ENCODE assay signal across 14 cellular contexts in genomic region chr16:29011112-29011511, GRCh38. TPM values are rescaled to one million over a fixed set of nuclear protein-coding genes. Genes with fewer than 3 reads are reported as not detected.
DNase-seq lines count a peak whose midpoint lies in the region; ATAC-seq, FAIRE-seq and TF ChIP-seq lines count a peak whose summit lies in the region.
"Had no signal": no experiment of that assay in that cellular context is flagged by ENCODE, and none has a peak within 500 bp of the region (broad histone marks: within the 10 kb centered on the region; RNA-seq: fewer than 3 reads in every experiment).

No MANE protein-coding gene starts in this region.

- H3K27me3 Mint-ChIP-seq in activated T-cell treated with anti-CD3 and anti-CD28 coated beads, Interleukin-2, amount 50 U/mL, for 24 hours, result no peaks in the 10 kb centered on the region
- no peaks in the 10 kb centered on the region for H3K27me3 Mint-ChIP-seq in activated naive CD8-positive, alpha-beta T cell treated with anti-CD3 and anti-CD28 coated beads, Interleukin-2, amount 50 U/mL, for 24 hours
- peaks cover 16% of the 10 kb centered on the region for H3K27me3 Mint-ChIP-seq in nephron progenitor cell (ENCODE audit: low read depth, poor library complexity)
- H3K27me3 Mint-ChIP-seq: activated CD8-positive, alpha-beta memory T cell treated with anti-CD3 and anti-CD28 coated beads, Interleukin-2, amount 10 ng/mL, durations not matched to agents 7 days and 5 days had no signal

- H3K36me3 ChIP-seq in Karpas-422 (ENCODE audit: insufficient read depth, low read length), result no peaks in the 10 kb centered on the region
- H3K36me3 ChIP-seq: adrenal gland had no signal

- peaks cover 79% of the 10 kb centered on the region for H3K4me1 Mint-ChIP-seq in activated T-cell treated with anti-CD3 and anti-CD28 coated beads, Interleukin-2, amount 50 U/mL, for 24 hours (ENCODE audit: low read depth)
- peaks cover 73% of the 10 kb centered on the region for H3K4me1 Mint-ChIP-seq in activated naive CD8-positive, alpha-beta T cell treated with anti-CD3 and anti-CD28 coated beads, Interleukin-2, amount 50 U/mL, for 24 hours
- no peaks in the 10 kb centered on the region for H3K4me1 Mint-ChIP-seq in nephron progenitor cell

- no peaks in the 10 kb centered on the region for H3K4me1 ChIP-seq in Karpas-422 (ENCODE audit: low read length)
- H3K4me1 ChIP-seq: adrenal gland had no signal

- no peak overlapping the region for H3K9ac ChIP-seq in Karpas-422 (ENCODE audit: low read length)

- H3K9me2 ChIP-seq in Karpas-422 (replicated peaks; ENCODE audit: insufficient read depth, low read length), result no peaks in the 10 kb centered on the region

- no peak overlapping the region for H3K4me3 ChIP-seq in Karpas-422 (ENCODE audit: low read length)
- H3K4me3 ChIP-seq: adrenal gland had no signal

- H3K27ac Mint-ChIP-seq in activated T-cell treated with anti-CD3 and anti-CD28 coated beads, Interleukin-2, amount 50 U/mL, for 24 hours, result peak overlapping the region; percentile 29
- H3K27ac Mint-ChIP-seq in activated naive CD8-positive, alpha-beta T cell treated with anti-CD3 and anti-CD28 coated beads, Interleukin-2, amount 50 U/mL, for 24 hours, result peak overlapping the region; percentile 27
- no peak overlapping the region for H3K27ac Mint-ChIP-seq in nephron progenitor cell
- H3K27ac Mint-ChIP-seq: activated CD8-positive, alpha-beta memory T cell treated with anti-CD3 and anti-CD28 coated beads, Interleukin-2, amount 10 ng/mL, durations not matched to agents 7 days and 5 days had no signal

- no peak overlapping the region for H3K27ac ChIP-seq in Karpas-422 (ENCODE audit: low read length)
- H3K27ac ChIP-seq: adrenal gland had no signal

- H3K27me3 ChIP-seq in Karpas-422 (ENCODE audit: low read length), result no peaks in the 10 kb centered on the region
- H3K27me3 ChIP-seq: adrenal gland had no signal

- H3K36me3 Mint-ChIP-seq in activated T-cell treated with anti-CD3 and anti-CD28 coated beads, Interleukin-2, amount 50 U/mL, for 24 hours (ENCODE audit: low read depth), result no peaks in the 10 kb centered on the region
- H3K36me3 Mint-ChIP-seq in activated naive CD8-positive, alpha-beta T cell treated with anti-CD3 and anti-CD28 coated beads, Interleukin-2, amount 50 U/mL, for 24 hours (ENCODE audit: low read depth), result peaks cover 2% of the 10 kb centered on the region
- no peaks in the 10 kb centered on the region for H3K36me3 Mint-ChIP-seq in nephron progenitor cell (ENCODE audit: low read depth)

- H3K4me3 Mint-ChIP-seq in activated T-cell treated with anti-CD3 and anti-CD28 coated beads, Interleukin-2, amount 50 U/mL, for 24 hours, result no peak overlapping the region
- H3K4me3 Mint-ChIP-seq in activated naive CD8-positive, alpha-beta T cell treated with anti-CD3 and anti-CD28 coated beads, Interleukin-2, amount 50 U/mL, for 24 hours, result no peak overlapping the region
- H3K4me3 Mint-ChIP-seq in nephron progenitor cell, result no peak overlapping the region
- H3K4me3 Mint-ChIP-seq: activated CD8-positive, alpha-beta memory T cell treated with anti-CD3 and anti-CD28 coated beads, Interleukin-2, amount 10 ng/mL, durations not matched to agents 7 days and 5 days had no signal

- H3K9me3 ChIP-seq in Karpas-422 (ENCODE audit: low read length), result no peaks in the 10 kb centered on the region
- H3K9me3 ChIP-seq: adrenal gland had no signal

- no peak for ATAC-seq in activated naive CD8-positive, alpha-beta T cell treated with anti-CD3 and anti-CD28 coated beads, Interleukin-2, amount 50 U/mL, for 24 hours
- no peak for ATAC-seq in left colon
- ATAC-seq: activated CD8-positive, alpha-beta memory T cell treated with anti-CD3 and anti-CD28 coated beads, Interleukin-2, amount 10 ng/mL, durations not matched to agents 7 days and 5 days; left cardiac atrium had no signal

- H3K9me3 Mint-ChIP-seq in activated T-cell treated with anti-CD3 and anti-CD28 coated beads, Interleukin-2, amount 50 U/mL, for 24 hours, result no peaks in the 10 kb centered on the region
- H3K9me3 Mint-ChIP-seq in activated naive CD8-positive, alpha-beta T cell treated with anti-CD3 and anti-CD28 coated beads, Interleukin-2, amount 50 U/mL, for 24 hours, result no peaks in the 10 kb centered on the region
- no peaks in the 10 kb centered on the region for H3K9me3 Mint-ChIP-seq in nephron progenitor cell

- H3K79me2 ChIP-seq in Karpas-422 (ENCODE audit: low read length), result no peaks in the 10 kb centered on the region

- no peak overlapping the region for H3K4me2 ChIP-seq in Karpas-422 (ENCODE audit: low read depth, low read length, poor library complexity, severe bottlenecking)

- H4K20me1 ChIP-seq in Karpas-422 (ENCODE audit: insufficient read depth, low read depth, low read length), result no peaks in the 10 kb centered on the region

- H2AFZ ChIP-seq in Karpas-422 (ENCODE audit: low read length), result no peak overlapping the region

- intact Hi-C loops in left colon (cut with DNase I, micrococcal nuclease), result no loop called here

- FAIRE-seq in HTR-8/SVneo (lab: Jason Lieb, UNC), result no peak

- DNase-seq in activated T-cell treated with anti-CD3 and anti-CD28 coated beads, Interleukin-2, amount 50 U/mL, for 24 hours, result no peak
- DNase-seq in activated T-cell treated with anti-CD3 and anti-CD28 coated beads for 4 hours, result no peak
- DNase-seq in Karpas-422, result peak; percentile 52
- DNase-seq in activated naive CD8-positive, alpha-beta T cell treated with anti-CD3 and anti-CD28 coated beads, Interleukin-2, amount 50 U/mL, for 24 hours, result no peak
- peak; percentile 11 for DNase-seq in nephron progenitor cell
- no peak for DNase-seq in HTR-8/SVneo (ENCODE audit: insufficient read length, low spot score)
- DNase-seq in HuH-7.5 (ENCODE audit: low spot score), result no peak
- no peak for DNase-seq in left colon
- DNase-seq: activated CD8-positive, alpha-beta memory T cell treated with anti-CD3 and anti-CD28 coated beads, Interleukin-2, amount 10 ng/mL, durations not matched to agents 7 days and 5 days; adrenal gland; erythroblast; GOT3; left cardiac atrium; NCI-H1930 had no signal

- TF ChIP-seq CTCF in nephron progenitor cell (IDR thresholded peaks at IDR 0.05), result no peak

RNA-seq across cellular contexts. Expression of gene LAT, which starts 26.3 kb away (rescaled TPM):
- total RNA-seq in Karpas-422 (2014; rRNA removed; shearing (Covaris generic); ENCODE audit: low replicate concordance), result 8.6 and 27.3 TPM in 2 replicates
- 1 to 10 TPM; 6.9 to 7.2 TPM for total RNA-seq in left colon

RNA-seq across cellular contexts. Expression of gene SPNS1, which starts 36.5 kb away (rescaled TPM):
- 9.7 and 19.2 TPM in 2 replicates for total RNA-seq in Karpas-422 (2014; rRNA removed; shearing (Covaris generic); ENCODE audit: low replicate concordance)
- total RNA-seq in left colon, result 10 to 100 TPM; 31.1 to 32.0 TPM

Comparison
In these comparisons a context has a peak if more than half of its experiments do, and no peak if none do; other contexts are left out.
1. DNase-seq: peak in Karpas-422 (single experiment) and nephron progenitor cell (single experiment); none in activated T-cell treated with anti-CD3 and anti-CD28 coated beads, Interleukin-2, amount 50 U/mL, for 24 hours (single experiment), activated T-cell treated with anti-CD3 and anti-CD28 coated beads for 4 hours (single experiment), activated naive CD8-positive, alpha-beta T cell treated with anti-CD3 and anti-CD28 coated beads, Interleukin-2, amount 50 U/mL, for 24 hours (single experiment), HTR-8/SVneo (single experiment), HuH-7.5 (single experiment) and left colon (0 of 2).